ENCODE assay signal across 9 cellular contexts in genomic region chr1:153608742-153609584, GRCh38. TPM values are rescaled to one million over a fixed set of nuclear protein-coding genes. Genes with fewer than 3 reads are reported as not detected.
DNase-seq lines count a peak whose midpoint lies in the region; ATAC-seq and TF ChIP-seq lines count a peak whose summit lies in the region.
"Had no signal": no experiment of that assay in that cellular context is flagged by ENCODE, and none has a peak within 500 bp of the region (broad histone marks: within the 10 kb centered on the region; RNA-seq: fewer than 3 reads in every experiment).

No MANE protein-coding gene starts in this region.

- no peaks in the 10 kb centered on the region for H3K9me3 ChIP-seq in Peyer's patch
- H3K9me3 ChIP-seq in CD8-positive, alpha-beta memory T cell (ENCODE audit: low read length): no peaks in the 10 kb centered on the region

- H3K4me1 ChIP-seq in Peyer's patch: peaks cover 0 to 49% (median 0%) of the 10 kb centered on the region in 4 donors
- no peaks in the 10 kb centered on the region for H3K4me1 ChIP-seq in CD8-positive, alpha-beta memory T cell (ENCODE audit: insufficient read depth, low read length)

- peak; percentile 42 to 87 for TF ChIP-seq POLR2A in Peyer's patch (IDR thresholded peaks at IDR 0.05)

- DNase-seq in BJ (ENCODE audit: low read depth): peak; percentile 84
- DNase-seq in Peyer's patch: peak in 2 of 3 donors; percentile 90 to 94
- peak; percentile 86 for DNase-seq in epithelial cell of prostate (ENCODE audit: low read depth, low spot score)
- DNase-seq in midbrain (lab: John Stamatoyannopoulos, UW): peak; percentile 65
- DNase-seq in ureter (ENCODE audit: low spot score): peak; percentile 74
- no peak for DNase-seq in CD8-positive, alpha-beta memory T cell

- ATAC-seq in HG03045 (IDR thresholded peaks at IDR 0.05; ENCODE audit: unreplicated experiment) (no peak), HG02610 (IDR thresholded peaks at IDR 0.05; ENCODE audit: unreplicated experiment) (no peak)

- POLR2A ChIA-PET in BJ (lab: Charles Lee): interaction anchor here (0.5 to 1.1 kb wide), 3 partner anchors 10 to 119 kb away, joined by 3 to 5 read pairs (median 3); partner anchors contain the start of genes INTS3 and S100A13
- POLR2A ChIA-PET in CD8-positive, alpha-beta memory T cell (lab: Charles Lee): no interaction called here

- peak overlapping the region; percentile 46 to 100 (median 91) for H3K27ac ChIP-seq in Peyer's patch
- H3K27ac ChIP-seq in epithelial cell of prostate: peak overlapping the region; percentile 100
- no peak overlapping the region for H3K27ac ChIP-seq in CD8-positive, alpha-beta memory T cell (ENCODE audit: low read depth, low read length)

- peaks cover 0 to 1% of the 10 kb centered on the region in 2 donors for H3K27me3 Mint-ChIP-seq in CD8-positive, alpha-beta memory T cell
- H3K27me3 Mint-ChIP-seq: activated naive CD8-positive, alpha-beta T cell had no signal

- no peak for TF ChIP-seq CTCF in BJ (IDR thresholded peaks at IDR 0.05; ENCODE audit: insufficient read depth, low read depth, low read length)
- TF ChIP-seq CTCF in Peyer's patch (IDR thresholded peaks at IDR 0.05): no peak

- H3K9me3 Mint-ChIP-seq in CD8-positive, alpha-beta memory T cell: no peaks in the 10 kb centered on the region

- H3K36me3 Mint-ChIP-seq in CD8-positive, alpha-beta memory T cell: no peaks in the 10 kb centered on the region
- H3K36me3 Mint-ChIP-seq: activated naive CD8-positive, alpha-beta T cell had no signal

- H3K36me3 ChIP-seq in BJ (ENCODE audit: control insufficient read depth, insufficient read depth, low read length) (peaks cover 19% of the 10 kb centered on the region), Peyer's patch (peaks cover 0 to 21% (median 0%) of the 10 kb centered on the region in 3 donors)
- no peaks in the 10 kb centered on the region for H3K36me3 ChIP-seq in CD8-positive, alpha-beta memory T cell (ENCODE audit: insufficient read depth, low read length)

- CTCF ChIA-PET in BJ (lab: Yijun Ruan, JAX): interaction anchor here (0.8 to 2.8 kb wide), 4 partner anchors 8 to 75 kb away, joined by 3 to 10 read pairs (median 6); partner anchors contain the start of genes S100A13 and S100A14
- CTCF ChIA-PET in CD8-positive, alpha-beta memory T cell (lab: Charles Lee): no interaction called here

- H3K4me1 Mint-ChIP-seq in CD8-positive, alpha-beta memory T cell: no peaks in the 10 kb centered on the region

- H3K27me3 ChIP-seq in BJ (ENCODE audit: control insufficient read depth, insufficient read depth, low read length) (no peaks in the 10 kb centered on the region), Peyer's patch (no peaks in the 10 kb centered on the region)
- no peaks in the 10 kb centered on the region for H3K27me3 ChIP-seq in CD8-positive, alpha-beta memory T cell (ENCODE audit: insufficient read depth, low read length, poor library complexity, severe bottlenecking)

- H3K27ac Mint-ChIP-seq in CD8-positive, alpha-beta memory T cell: peak overlapping the region in 1 of 8 donors; percentile 73
- H3K27ac Mint-ChIP-seq: activated naive CD8-positive, alpha-beta T cell had no signal

- no peak overlapping the region for H3K4me3 Mint-ChIP-seq in CD8-positive, alpha-beta memory T cell
- H3K4me3 Mint-ChIP-seq: activated naive CD8-positive, alpha-beta T cell had no signal

- H3K4me3 ChIP-seq in BJ (ENCODE audit: low read depth, low read length): peak overlapping the region; percentile 35
- peak overlapping the region in 3 of 4 donors; percentile 9 to 52 (median 49) for H3K4me3 ChIP-seq in Peyer's patch
- H3K4me3 ChIP-seq in CD8-positive, alpha-beta memory T cell (ENCODE audit: low read length): no peak overlapping the region

RNA-seq across cellular contexts. Expression of gene S100A16, which starts 4.0 kb away (rescaled TPM):
- polyA plus RNA-seq in BJ (2011; rRNA removed): 490 and 699 TPM in 2 replicates
- 144 and 271 TPM in 2 replicates for polyA minus RNA-seq in BJ (2011; rRNA and poly(A)+ RNA removed)
- total RNA-seq in Peyer's patch: 100 to 1,000 TPM; 107 to 277 (median 193) TPM
- 81.8 TPM for total RNA-seq in ureter
- total RNA-seq in CD8-positive, alpha-beta memory T cell: not detected
- not detected for polyA plus RNA-seq in CD8-positive, alpha-beta memory T cell

RNA-seq across cellular contexts. Expression of gene S100A14, which starts 7.2 kb away (rescaled TPM):
- not detected in 2 replicates for polyA plus RNA-seq in BJ (2011; rRNA removed)
- polyA minus RNA-seq in BJ (2011; rRNA and poly(A)+ RNA removed): not detected in 2 replicates
- total RNA-seq in Peyer's patch (100 to 1,000 TPM; 106 to 391 (median 293) TPM), ureter (51.3 TPM)
- total RNA-seq in CD8-positive, alpha-beta memory T cell: not detected
- not detected for polyA plus RNA-seq in CD8-positive, alpha-beta memory T cell

RNA-seq across cellular contexts. Expression of gene S100A13, which starts 18.3 kb away (rescaled TPM):
- polyA plus RNA-seq in BJ (2011; rRNA removed): 310 and 313 TPM in 2 replicates
- 37.9 and 76.9 TPM in 2 replicates for polyA minus RNA-seq in BJ (2011; rRNA and poly(A)+ RNA removed)
- total RNA-seq in Peyer's patch: 100 to 1,000 TPM in 1 of 4 donors, 10 to 100 TPM in 3; 49.5 to 185 (median 52.9) TPM
- total RNA-seq in ureter: 71.6 TPM
- total RNA-seq in CD8-positive, alpha-beta memory T cell: 1 to 10 TPM; 5.5 to 7.6 TPM
- 1.3 TPM for polyA plus RNA-seq in CD8-positive, alpha-beta memory T cell

RNA-seq across cellular contexts. Expression of gene S100A1, which starts 19.3 kb away (rescaled TPM):
- polyA plus RNA-seq in BJ (2011; rRNA removed): 0.31 and 0.71 TPM in 2 replicates
- not detected in 2 replicates for polyA minus RNA-seq in BJ (2011; rRNA and poly(A)+ RNA removed)
- total RNA-seq in Peyer's patch (not detected), ureter (not detected)
- not detected for total RNA-seq in CD8-positive, alpha-beta memory T cell
- polyA plus RNA-seq in CD8-positive, alpha-beta memory T cell: 0.07 TPM

RNA-seq across cellular contexts. Expression of gene CHTOP, which starts 24.9 kb away (rescaled TPM):
- 36.8 and 38.4 TPM in 2 replicates for polyA plus RNA-seq in BJ (2011; rRNA removed)
- 18.6 and 21.2 TPM in 2 replicates for polyA minus RNA-seq in BJ (2011; rRNA and poly(A)+ RNA removed)
- total RNA-seq in Peyer's patch: 10 to 100 TPM; 53.8 to 80.8 (median 68.7) TPM
- 91.7 TPM for total RNA-seq in ureter
- total RNA-seq in CD8-positive, alpha-beta memory T cell: 10 to 100 TPM; 95.9 to 98.9 TPM
- polyA plus RNA-seq in CD8-positive, alpha-beta memory T cell: 70.2 TPM

Comparison
In these comparisons a context has a peak if more than half of its experiments do, and no peak if none do; other contexts are left out.
1. DNase-seq: peak in BJ (single experiment), Peyer's patch (2 of 3), epithelial cell of prostate (single experiment), midbrain (single experiment) and ureter (single experiment); none in CD8-positive, alpha-beta memory T cell (0 of 5).
2. RNA of gene S100A16, which starts 4.0 kb away (total RNA-seq): 107 to 277 TPM in Peyer's patch and 81.8 TPM in ureter (single experiment); not detected in CD8-positive, alpha-beta memory T cell; every median in the first group is over 10 times any median in the second.
3. RNA of gene S100A14, which starts 7.2 kb away (total RNA-seq): 106 to 391 TPM in Peyer's patch and 51.3 TPM in ureter (single experiment); not detected in CD8-positive, alpha-beta memory T cell; every median in the first group is over 10 times any median in the second.